16 cellular contexts compared by ENCODE assay signal in the genomic region with DNA sequence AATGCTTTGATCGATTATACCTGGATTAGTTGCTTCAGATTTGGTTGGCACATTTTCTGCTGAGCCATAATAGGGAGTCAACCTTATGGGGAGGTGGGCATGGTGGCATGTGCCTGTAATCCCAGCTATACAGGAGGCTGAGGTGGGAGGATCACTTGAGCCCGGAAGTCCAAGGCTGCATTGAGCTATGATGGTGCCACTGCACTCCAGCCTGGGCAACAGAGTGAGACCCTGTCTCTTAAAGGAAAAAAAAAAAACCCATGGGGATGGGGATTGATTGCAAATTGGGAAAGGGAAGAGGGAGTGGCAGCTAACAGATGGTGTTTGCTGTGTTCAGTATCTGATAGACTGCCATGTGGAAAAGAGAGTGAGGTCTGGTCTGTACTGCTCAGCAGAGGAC. TPM values are rescaled to one million over a fixed set of nuclear protein-coding genes. Genes with fewer than 3 reads are reported as not detected.
DNase-seq lines count a peak whose midpoint lies in the region; ATAC-seq and TF ChIP-seq lines count a peak whose summit lies in the region.
"Had no signal": no experiment of that assay in that cellular context is flagged by ENCODE, and none has a peak within 500 bp of the region (broad histone marks: within the 10 kb centered on the region; RNA-seq: fewer than 3 reads in every experiment).

No MANE protein-coding gene starts in this region.

- peak overlapping the region; percentile 87 to 95 (median 90) for H3K27ac Mint-ChIP-seq in CD4-positive, CD25-positive, alpha-beta regulatory T cell
- H3K27ac Mint-ChIP-seq in CD4-positive, alpha-beta memory T cell = peak overlapping the region; percentile 25 to 93 (median 81)
- peak overlapping the region; percentile 97 for H3K27ac Mint-ChIP-seq in central memory CD8-positive, alpha-beta T cell (ENCODE audit: low read depth)
- H3K27ac Mint-ChIP-seq: dendritic cell treated with granulocyte-macrophage colony-stimulating factor and Interleukin-4, amounts not matched to agents 40 ng/mL and 50 ng/mL, for 4 days had no signal

- CTCF ChIA-PET in CD4-positive, alpha-beta memory T cell (lab: Charles Lee; ENCODE audit: partially characterized antibody) = interaction anchor here (1.4 to 2.3 kb wide), 4 partner anchors 9 to 106 kb away, joined by 4 to 16 read pairs (median 8); partner anchors contain the start of gene STK17A
- CTCF ChIA-PET in OCI-LY7 (lab: Charles Lee; ENCODE audit: unreplicated experiment) = no interaction called here

- DNase-seq in CD4-positive, CD25-positive, alpha-beta regulatory T cell = no peak
- no peak for DNase-seq in CD4-positive, alpha-beta memory T cell
- DNase-seq in OCI-LY7 (ENCODE audit: low spot score) (no peak), GM19238 (ENCODE audit: insufficient read length, low spot score) (no peak), DMS153 (lab: John Stamatoyannopoulos, UW) (no peak), NCI-H526 treated with DMSO at 0.1 percent for 48 hours (lab: John Stamatoyannopoulos, UW) (no peak)
- no peak for DNase-seq in central memory CD8-positive, alpha-beta T cell (ENCODE audit: low spot score in 2 of 2)
- DNase-seq in stimulated activated CD4-positive, alpha-beta T cell treated with anti-CD3 and anti-CD28 coated beads, Interleukin-1b, Interleukin-23, amount 100 ng/mL, for 48 hours = no peak
- DNase-seq: activated CD8-positive, alpha-beta memory T cell treated with anti-CD3 and anti-CD28 coated beads, Interleukin-2, amount 50 U/mL, for 4 hours; hippocampal formation; NCI-H1105 had no signal

- peak overlapping the region; percentile 58 to 88 (median 76) for H3K4me3 Mint-ChIP-seq in CD4-positive, CD25-positive, alpha-beta regulatory T cell
- peak overlapping the region; percentile 45 to 88 (median 78) for H3K4me3 Mint-ChIP-seq in CD4-positive, alpha-beta memory T cell
- H3K4me3 Mint-ChIP-seq in central memory CD8-positive, alpha-beta T cell = peak overlapping the region; percentile 59
- H3K4me3 Mint-ChIP-seq: dendritic cell treated with granulocyte-macrophage colony-stimulating factor and Interleukin-4, amounts not matched to agents 40 ng/mL and 50 ng/mL, for 4 days had no signal

- no peaks in the 10 kb centered on the region for H3K9me2 ChIP-seq in OCI-LY7 (ENCODE audit: insufficient read depth, low read length)

- peaks cover 51 to 73% (median 64%) of the 10 kb centered on the region in 4 donors for H3K4me1 Mint-ChIP-seq in CD4-positive, CD25-positive, alpha-beta regulatory T cell
- H3K4me1 Mint-ChIP-seq in CD4-positive, alpha-beta memory T cell = peaks cover 55 to 88% (median 70%) of the 10 kb centered on the region in 4 donors
- H3K4me1 Mint-ChIP-seq in central memory CD8-positive, alpha-beta T cell = peaks cover 74% of the 10 kb centered on the region

- ATAC-seq in CD4-positive, CD25-positive, alpha-beta regulatory T cell (ENCODE audit: low read depth in 2 of 2) = no peak
- no peak for ATAC-seq in central memory CD8-positive, alpha-beta T cell (replicated peaks; ENCODE audit: extremely low read depth, poor library complexity, severe bottlenecking)
- ATAC-seq: HCT116 had no signal

- no peaks in the 10 kb centered on the region for H3K9me3 ChIP-seq in CD4-positive, CD25-positive, alpha-beta regulatory T cell (ENCODE audit: control insufficient read depth in 2 of 2, low read length in 2 of 2)
- H3K9me3 ChIP-seq in CD4-positive, alpha-beta memory T cell (ENCODE audit: control insufficient read depth in 1 of 2, low read length in 2 of 2) = no peaks in the 10 kb centered on the region
- no peaks in the 10 kb centered on the region for H3K9me3 ChIP-seq in OCI-LY7 (ENCODE audit: low read length)
- H3K9me3 ChIP-seq: BLaER1 treated with 17β-estradiol and CSF1 and Interleukin-3, amounts not matched to agents 10 nM and 100 nM; prostate gland; SJSA1 had no signal

- TF ChIP-seq CTCF in OCI-LY7 (conservative IDR thresholded peaks at IDR 0.05; ENCODE audit: low read length) = no peak

- no TSS peak for BruUV-seq in OCI-LY7 (replicated peaks; lab: Mats Ljungman, UMichigan)

- POLR2A ChIA-PET in CD4-positive, alpha-beta memory T cell (lab: Charles Lee; ENCODE audit: partially characterized antibody) = interaction anchor here (1.0 to 2.0 kb wide), 3 partner anchors 9 to 14 kb away, joined by 4 to 7 read pairs (median 5); partner anchors contain the start of gene STK17A
- POLR2A ChIA-PET in OCI-LY7 (lab: Charles Lee) = interaction anchor here (0.5 to 1.5 kb wide), 8 partner anchors 8 to 479 kb away, joined by 3 to 4 read pairs (median 3); partner anchors contain the start of gene COA1

- no peak overlapping the region for H2AFZ ChIP-seq in OCI-LY7 (ENCODE audit: low read length)

- no peaks in the 10 kb centered on the region for H3K9me3 Mint-ChIP-seq in CD4-positive, CD25-positive, alpha-beta regulatory T cell
- peaks cover 0 to 2% (median 0%) of the 10 kb centered on the region in 8 donors for H3K9me3 Mint-ChIP-seq in CD4-positive, alpha-beta memory T cell
- no peaks in the 10 kb centered on the region for H3K9me3 Mint-ChIP-seq in central memory CD8-positive, alpha-beta T cell
- H3K9me3 Mint-ChIP-seq: dendritic cell treated with granulocyte-macrophage colony-stimulating factor and Interleukin-4, amounts not matched to agents 40 ng/mL and 50 ng/mL, for 4 days had no signal

- H3K4me1 ChIP-seq in CD4-positive, CD25-positive, alpha-beta regulatory T cell (ENCODE audit: control insufficient read depth, insufficient read depth, low read length, poor library complexity, severe bottlenecking) = peaks cover 64% of the 10 kb centered on the region
- H3K4me1 ChIP-seq in CD4-positive, alpha-beta memory T cell (ENCODE audit: insufficient read depth, low read length) = peaks cover 76% of the 10 kb centered on the region
- peaks cover 55% of the 10 kb centered on the region for H3K4me1 ChIP-seq in OCI-LY7 (ENCODE audit: insufficient read depth, low read length, poor library complexity, severe bottlenecking)

- peak overlapping the region; percentile 56 for H3K4me3 ChIP-seq in CD4-positive, CD25-positive, alpha-beta regulatory T cell (ENCODE audit: low read depth, low read length)
- H3K4me3 ChIP-seq in CD4-positive, alpha-beta memory T cell (ENCODE audit: low read length in 2 of 2) = no peak overlapping the region
- H3K4me3 ChIP-seq in OCI-LY7 (ENCODE audit: low read depth, low read length, poor library complexity, severe bottlenecking) = no peak overlapping the region
- H3K4me3 ChIP-seq: BLaER1 treated with 17β-estradiol and CSF1 and Interleukin-3, amounts not matched to agents 10 nM and 100 nM; prostate gland; SJSA1 had no signal

- H3K27ac ChIP-seq in CD4-positive, CD25-positive, alpha-beta regulatory T cell (ENCODE audit: insufficient read depth, low read length, poor library complexity, severe bottlenecking) = no peak overlapping the region
- peak overlapping the region; percentile 30 for H3K27ac ChIP-seq in CD4-positive, alpha-beta memory T cell (ENCODE audit: low read depth, low read length)
- no peak overlapping the region for H3K27ac ChIP-seq in OCI-LY7 (ENCODE audit: low read depth, low read length, poor library complexity, severe bottlenecking)
- H3K27ac ChIP-seq: BLaER1 treated with 17β-estradiol and CSF1 and Interleukin-3, amounts not matched to agents 10 nM and 100 nM; prostate gland; SJSA1 had no signal

- H3K36me3 ChIP-seq in CD4-positive, CD25-positive, alpha-beta regulatory T cell (ENCODE audit: control insufficient read depth, insufficient read depth, low read length) = peaks cover 33% of the 10 kb centered on the region
- H3K36me3 ChIP-seq in CD4-positive, alpha-beta memory T cell (ENCODE audit: insufficient read depth, low read length) = no peaks in the 10 kb centered on the region
- H3K36me3 ChIP-seq in OCI-LY7 (ENCODE audit: insufficient read depth, low read length) = peaks cover 40% of the 10 kb centered on the region
- H3K36me3 ChIP-seq: prostate gland had no signal

- H4K20me1 ChIP-seq in OCI-LY7 (ENCODE audit: insufficient read depth, low read length) = peaks cover 17% of the 10 kb centered on the region

- H3K36me3 Mint-ChIP-seq in CD4-positive, CD25-positive, alpha-beta regulatory T cell = peaks cover 29% of the 10 kb centered on the region
- peaks cover 20 to 41% of the 10 kb centered on the region in 2 donors for H3K36me3 Mint-ChIP-seq in CD4-positive, alpha-beta memory T cell
- peaks cover 59% of the 10 kb centered on the region for H3K36me3 Mint-ChIP-seq in central memory CD8-positive, alpha-beta T cell (ENCODE audit: insufficient read depth)

- peak overlapping the region; percentile 25; the same call in 1 of the 2 replicates for H3K4me2 ChIP-seq in OCI-LY7 (ENCODE audit: low read length)
- H3K4me2 ChIP-seq: BLaER1 treated with 17β-estradiol and CSF1 and Interleukin-3, amounts not matched to agents 10 nM and 100 nM had no signal

- no peaks in the 10 kb centered on the region for H3K27me3 ChIP-seq in CD4-positive, CD25-positive, alpha-beta regulatory T cell (ENCODE audit: control insufficient read depth, insufficient read depth, low read length)
- no peaks in the 10 kb centered on the region for H3K27me3 ChIP-seq in CD4-positive, alpha-beta memory T cell (ENCODE audit: insufficient read depth, low read length)
- H3K27me3 ChIP-seq: BLaER1 treated with 17β-estradiol and CSF1 and Interleukin-3, amounts not matched to agents 10 nM and 100 nM; SJSA1 had no signal

- H3K27me3 Mint-ChIP-seq in CD4-positive, CD25-positive, alpha-beta regulatory T cell = no peaks in the 10 kb centered on the region
- no peaks in the 10 kb centered on the region for H3K27me3 Mint-ChIP-seq in CD4-positive, alpha-beta memory T cell
- no peaks in the 10 kb centered on the region for H3K27me3 Mint-ChIP-seq in central memory CD8-positive, alpha-beta T cell
- H3K27me3 Mint-ChIP-seq: dendritic cell treated with granulocyte-macrophage colony-stimulating factor and Interleukin-4, amounts not matched to agents 40 ng/mL and 50 ng/mL, for 4 days had no signal

- intact Hi-C loops in CD4-positive, alpha-beta memory T cell (cut with micrococcal nuclease) = no loop called here
- intact Hi-C loops in OCI-LY7 (cut with micrococcal nuclease; ENCODE audit: unreplicated experiment) = no loop called here

- peaks cover 72% of the 10 kb centered on the region for H3K79me2 ChIP-seq in OCI-LY7 (ENCODE audit: insufficient read depth, low read depth, low read length)

RNA-seq across cellular contexts. Expression of gene STK17A, which starts 11.1 kb away (rescaled TPM):
- total RNA-seq in CD4-positive, CD25-positive, alpha-beta regulatory T cell = 126 TPM
- polyA plus RNA-seq in CD4-positive, CD25-positive, alpha-beta regulatory T cell = 100 to 1,000 TPM; 104 to 139 (median 108) TPM
- 100 to 1,000 TPM; 118 to 119 TPM for total RNA-seq in CD4-positive, alpha-beta memory T cell
- polyA plus RNA-seq in CD4-positive, alpha-beta memory T cell = 100 to 1,000 TPM; 139 to 168 TPM
- 28.7 and 32.4 TPM in 2 replicates for total RNA-seq in OCI-LY7 (2014; rRNA removed; shearing (Covaris generic))
- total RNA-seq in OCI-LY7 (2022) = 25.8 and 31.0 TPM in 2 replicates
